ENCODE assay signal across 13 cellular contexts in genomic region chr12:123421314-123421713, GRCh38.
"Had no signal": no experiment of that assay in that cellular context is flagged by ENCODE, and none has a peak within 500 bp of the region (broad histone marks: within the 10 kb centered on the region; RNA-seq: fewer than 3 reads in every experiment).

No MANE protein-coding gene starts in this region.

- H3K4me3 ChIP-seq: heart left ventricle, skin epidermis, transverse colon had no signal

- H3K4me1 ChIP-seq: heart left ventricle, transverse colon had no signal

- H3K36me3 ChIP-seq: transverse colon had no signal

- FAIRE-seq: bronchial epithelial cell, keratinocyte had no signal

- H3K9me3 ChIP-seq: heart left ventricle, transverse colon had no signal

- H3K27ac ChIP-seq: heart left ventricle, skin epidermis, transverse colon had no signal

- H3K9me3 Mint-ChIP-seq: activated T-cell treated with anti-CD3 and anti-CD28 coated beads, Interleukin-2, amount 50 U/mL, for 4 hours; T-helper 1 cell treated with Interleukin-12 subunit alpha and Interleukin-12 subunit beta and Interleukin-4 antibody, amounts not matched to agents 30 μg/mL and 1 μg/mL, for 36 hours had no signal

- H3K27me3 ChIP-seq: heart left ventricle, transverse colon had no signal

- H3K4me3 Mint-ChIP-seq: activated T-cell treated with anti-CD3 and anti-CD28 coated beads, Interleukin-2, amount 50 U/mL, for 4 hours; T-helper 1 cell treated with Interleukin-12 subunit alpha and Interleukin-12 subunit beta and Interleukin-4 antibody, amounts not matched to agents 30 μg/mL and 1 μg/mL, for 36 hours had no signal

- H3K27ac Mint-ChIP-seq: T-helper 1 cell treated with Interleukin-12 subunit alpha and Interleukin-12 subunit beta and Interleukin-4 antibody, amounts not matched to agents 30 μg/mL and 1 μg/mL, for 36 hours had no signal

- DNase-seq: activated CD4-positive, alpha-beta T cell treated with anti-CD3 and anti-CD28 coated beads, Interleukin-2, amount 50 U/mL, for 48 hours; activated gamma-delta T cell treated with Interleukin-2 at 50 U/mL for 16 hours; activated T-cell treated with anti-CD3 and anti-CD28 coated beads, Interleukin-2, amount 50 U/mL, for 4 hours; aorta; foreskin melanocyte; heart left ventricle; posterior cingulate gyrus; substantia nigra; transverse colon had no signal
